ENCODE assay signal across 15 cellular contexts in genomic region chr9:135526089-135526729, GRCh38. TPM values are rescaled to one million over a fixed set of nuclear protein-coding genes. Genes with fewer than 3 reads are reported as not detected.
A peak's percentile ranks its signal among the peaks of the same experiment; 100 is the strongest.
DNase-seq lines count a peak whose midpoint lies in the region; ATAC-seq and TF ChIP-seq lines count a peak whose summit lies in the region.
"Had no signal": no experiment of that assay in that cellular context is flagged by ENCODE, and none has a peak within 500 bp of the region (broad histone marks: within the 10 kb centered on the region; RNA-seq: fewer than 3 reads in every experiment).

No MANE protein-coding gene starts in this region.

- no peak overlapping the region for H3K4ac ChIP-seq in neuronal stem cell (ENCODE audit: low read length)

- no peak overlapping the region for H3K23ac ChIP-seq in neuronal stem cell (ENCODE audit: low read depth, low read length, poor library complexity)

- peaks cover 2% of the 10 kb centered on the region for H3K4me1 Mint-ChIP-seq in activated CD4-positive, alpha-beta T cell treated with anti-CD3 and anti-CD28 coated beads, Interleukin-2, amount 10 ng/mL, durations not matched to agents 7 days and 5 days

- H2BK120ac ChIP-seq in neuronal stem cell (ENCODE audit: low read depth, low read length): no peak overlapping the region

- POLR2A ChIA-PET in activated CD4-positive, alpha-beta T cell treated with anti-CD3 and anti-CD28 coated beads, Interleukin-2, amount 10 ng/mL, durations not matched to agents 7 days and 5 days (lab: Charles Lee): no interaction called here

- H3K27me3 Mint-ChIP-seq in activated CD4-positive, alpha-beta T cell treated with anti-CD3 and anti-CD28 coated beads, Interleukin-2, amount 10 ng/mL, durations not matched to agents 7 days and 5 days: no peaks in the 10 kb centered on the region

- H3K9me3 ChIP-seq in ascending aorta: no peaks in the 10 kb centered on the region
- no peaks in the 10 kb centered on the region for H3K9me3 ChIP-seq in neuronal stem cell (replicated peaks in 1 of 2; ENCODE audit: control insufficient read depth in 2 of 2, insufficient read depth in 1 of 2, low read depth in 1 of 2, low read length in 2 of 2)
- H3K9me3 ChIP-seq: Caco-2 had no signal

- no peaks in the 10 kb centered on the region for H3K79me1 ChIP-seq in neuronal stem cell (ENCODE audit: low read depth, low read length)

- H4K8ac ChIP-seq in neuronal stem cell (ENCODE audit: low read depth, low read length): no peak overlapping the region

- TF ChIP-seq CTCF in ascending aorta (IDR thresholded peaks at IDR 0.05): no peak

- H3K36me3 Mint-ChIP-seq in activated CD4-positive, alpha-beta T cell treated with anti-CD3 and anti-CD28 coated beads, Interleukin-2, amount 10 ng/mL, durations not matched to agents 7 days and 5 days (ENCODE audit: low read depth): no peaks in the 10 kb centered on the region

- H3K14ac ChIP-seq in neuronal stem cell (ENCODE audit: low read length): no peak overlapping the region

- DNase-seq in activated effector memory CD4-positive, alpha-beta T cell treated with anti-CD3 and anti-CD28 coated beads, Interleukin-2, amount 50 U/mL, for 16 hours: peak; percentile 28
- DNase-seq in activated effector memory CD4-positive, alpha-beta T cell treated with Interleukin-2 at 50 U/mL for 16 hours: no peak
- DNase-seq in ascending aorta (ENCODE audit: low spot score in 2 of 2) (peak; percentile 0 to 34), neuronal stem cell (ENCODE audit: low spot score) (no peak)
- DNase-seq in activated CD4-positive, alpha-beta T cell treated with anti-CD3 and anti-CD28 coated beads, Interleukin-2, amount 10 ng/mL, durations not matched to agents 7 days and 5 days: no peak
- DNase-seq: AML-193, Caco-2, Kasumi-1, NCI-H1105 treated with DMSO at 0.1 percent for 48 hours, NCI-H1930, NCI-H510A treated with DMSO at 0.1 percent for 48 hours had no signal

- H3K4me3 ChIP-seq in ascending aorta (no peak overlapping the region), neuronal stem cell (ENCODE audit: low read length in 2 of 2) (no peak overlapping the region)
- H3K4me3 ChIP-seq: GM12878 had no signal

- CTCF ChIA-PET in activated CD4-positive, alpha-beta T cell treated with anti-CD3 and anti-CD28 coated beads, Interleukin-2, amount 10 ng/mL, durations not matched to agents 7 days and 5 days (lab: Charles Lee): no interaction called here

- no peak overlapping the region for H3K4me2 ChIP-seq in neuronal stem cell (ENCODE audit: insufficient read depth, low read length, poor library complexity, severe bottlenecking)

- H3K27ac ChIP-seq in ascending aorta (no peak overlapping the region), neuronal stem cell (replicated peaks; ENCODE audit: low read length) (no peak overlapping the region)

- H3K27me3 ChIP-seq in ascending aorta (no peaks in the 10 kb centered on the region), neuronal stem cell (ENCODE audit: control insufficient read depth in 3 of 3, insufficient read depth in 3 of 3, low read depth in 1 of 3, low read length in 3 of 3) (peaks cover 0 to 7% (median 0%) of the 10 kb centered on the region in 3 experiments)

- WGBS in neuronal stem cell (ENCODE audit: extremely low coverage in 2 of 2, insufficient read length in 2 of 2, insufficient replicate concordance in 1 of 2), 2 donors: no CpG with 5 or more reads among the region's 11 CpGs

- H3K4me1 ChIP-seq in ascending aorta (no peaks in the 10 kb centered on the region), neuronal stem cell (ENCODE audit: control insufficient read depth in 2 of 2, insufficient read depth in 1 of 2, low read depth in 1 of 2, low read length in 2 of 2) (peaks cover 0 to 6% of the 10 kb centered on the region in 2 donors)
- H3K4me1 ChIP-seq: Caco-2 had no signal

- H2BK12ac ChIP-seq in neuronal stem cell (ENCODE audit: low read length): peak overlapping the region; percentile 16

- H2AFZ ChIP-seq in neuronal stem cell (ENCODE audit: low read length): no peak overlapping the region

- intact Hi-C loops in ascending aorta (cut with DNase I): no loop called here

- H3K4me3 Mint-ChIP-seq in activated CD4-positive, alpha-beta T cell treated with anti-CD3 and anti-CD28 coated beads, Interleukin-2, amount 10 ng/mL, durations not matched to agents 7 days and 5 days: no peak overlapping the region

- H2BK15ac ChIP-seq in neuronal stem cell (ENCODE audit: low read length): peak overlapping the region; percentile 67

- H2AK5ac ChIP-seq in neuronal stem cell (ENCODE audit: low read depth, low read length): no peak overlapping the region

- no peak overlapping the region for H4K91ac ChIP-seq in neuronal stem cell (ENCODE audit: low read depth, low read length, poor library complexity)

- H3K27ac Mint-ChIP-seq in activated CD4-positive, alpha-beta T cell treated with anti-CD3 and anti-CD28 coated beads, Interleukin-2, amount 10 ng/mL, durations not matched to agents 7 days and 5 days: no peak overlapping the region

- H3K36me3 ChIP-seq in ascending aorta (no peaks in the 10 kb centered on the region), neuronal stem cell (replicated peaks in 1 of 2; ENCODE audit: control insufficient read depth in 2 of 2, insufficient read depth in 2 of 2, low read length in 2 of 2) (no peaks in the 10 kb centered on the region)

- H3K18ac ChIP-seq in neuronal stem cell (ENCODE audit: low read length): peak overlapping the region; percentile 70

- H2BK5ac ChIP-seq in neuronal stem cell (ENCODE audit: low read length): peak overlapping the region; percentile 75

- H3K9ac ChIP-seq in neuronal stem cell (ENCODE audit: low read depth, low read length, poor library complexity): no peak overlapping the region

- H3K9me3 Mint-ChIP-seq in activated CD4-positive, alpha-beta T cell treated with anti-CD3 and anti-CD28 coated beads, Interleukin-2, amount 10 ng/mL, durations not matched to agents 7 days and 5 days: no peaks in the 10 kb centered on the region

- ATAC-seq in esophagus mucosa (no peak), HG03097 (IDR thresholded peaks at IDR 0.05; ENCODE audit: low FRiP score, unreplicated experiment) (no peak)
- ATAC-seq: GM12878 had no signal

RNA-seq across cellular contexts. Expression of gene LCN1, which starts 5.0 kb away (rescaled TPM):
- total RNA-seq in ascending aorta (not detected), esophagus mucosa (not detected)
- polyA plus RNA-seq in neuronal stem cell (2013, experiment 1 of 2): not detected
- polyA plus RNA-seq in neuronal stem cell (2013, experiment 2 of 2): not detected
- total RNA-seq in activated CD4-positive, alpha-beta T cell treated with anti-CD3 and anti-CD28 coated beads, Interleukin-2, amount 10 ng/mL, durations not matched to agents 7 days and 5 days: not detected
- total RNA-seq: Caco-2, GM12878, RPMI7951 had no signal
- polyA plus RNA-seq: GM12878 had no signal

RNA-seq across cellular contexts. Expression of gene OBP2A, which starts 19.7 kb away (rescaled TPM):
- total RNA-seq in ascending aorta (not detected), esophagus mucosa (not detected)
- polyA plus RNA-seq in neuronal stem cell (2013, experiment 1 of 2): not detected
- not detected for polyA plus RNA-seq in neuronal stem cell (2013, experiment 2 of 2)
- not detected for total RNA-seq in activated CD4-positive, alpha-beta T cell treated with anti-CD3 and anti-CD28 coated beads, Interleukin-2, amount 10 ng/mL, durations not matched to agents 7 days and 5 days
- total RNA-seq: Caco-2, GM12878, RPMI7951 had no signal
- polyA plus RNA-seq: GM12878 had no signal

RNA-seq across cellular contexts. Expression of gene MRPS2, which starts 25.7 kb away (rescaled TPM):
- 57.3 TPM for total RNA-seq in ascending aorta
- polyA plus RNA-seq in neuronal stem cell (2013, experiment 1 of 2): 88.3 TPM
- 78.9 TPM for polyA plus RNA-seq in neuronal stem cell (2013, experiment 2 of 2)
- total RNA-seq in activated CD4-positive, alpha-beta T cell treated with anti-CD3 and anti-CD28 coated beads, Interleukin-2, amount 10 ng/mL, durations not matched to agents 7 days and 5 days: 10 to 100 TPM; 28.0 to 31.2 TPM
- 25.5 TPM for total RNA-seq in esophagus mucosa

RNA-seq across cellular contexts. Expression of gene PAEP, which starts 35.3 kb away (rescaled TPM):
- total RNA-seq in ascending aorta (not detected), esophagus mucosa (not detected)
- not detected for polyA plus RNA-seq in neuronal stem cell (2013, experiment 1 of 2)
- polyA plus RNA-seq in neuronal stem cell (2013, experiment 2 of 2): not detected
- total RNA-seq in activated CD4-positive, alpha-beta T cell treated with anti-CD3 and anti-CD28 coated beads, Interleukin-2, amount 10 ng/mL, durations not matched to agents 7 days and 5 days: not detected
- total RNA-seq: Caco-2, GM12878, RPMI7951 had no signal
- polyA plus RNA-seq: GM12878 had no signal

RNA-seq across cellular contexts. Expression of gene PPP1R26, which starts 46.6 kb away (rescaled TPM):
- total RNA-seq in ascending aorta (25.5 TPM), esophagus mucosa (5.2 TPM)
- 20.7 TPM for polyA plus RNA-seq in neuronal stem cell (2013, experiment 1 of 2)
- polyA plus RNA-seq in neuronal stem cell (2013, experiment 2 of 2): 20.4 TPM
- under 1 TPM; 0.52 to 0.67 TPM for total RNA-seq in activated CD4-positive, alpha-beta T cell treated with anti-CD3 and anti-CD28 coated beads, Interleukin-2, amount 10 ng/mL, durations not matched to agents 7 days and 5 days

Comparison
In these comparisons a context has a peak if more than half of its experiments do, and no peak if none do; other contexts are left out.
1. DNase-seq: peak in activated effector memory CD4-positive, alpha-beta T cell treated with anti-CD3 and anti-CD28 coated beads, Interleukin-2, amount 50 U/mL, for 16 hours (single experiment) and ascending aorta (2 of 2); none in activated effector memory CD4-positive, alpha-beta T cell treated with Interleukin-2 at 50 U/mL for 16 hours (single experiment), neuronal stem cell (single experiment) and activated CD4-positive, alpha-beta T cell treated with anti-CD3 and anti-CD28 coated beads, Interleukin-2, amount 10 ng/mL, durations not matched to agents 7 days and 5 days (single experiment).